In the genomic region with DNA sequence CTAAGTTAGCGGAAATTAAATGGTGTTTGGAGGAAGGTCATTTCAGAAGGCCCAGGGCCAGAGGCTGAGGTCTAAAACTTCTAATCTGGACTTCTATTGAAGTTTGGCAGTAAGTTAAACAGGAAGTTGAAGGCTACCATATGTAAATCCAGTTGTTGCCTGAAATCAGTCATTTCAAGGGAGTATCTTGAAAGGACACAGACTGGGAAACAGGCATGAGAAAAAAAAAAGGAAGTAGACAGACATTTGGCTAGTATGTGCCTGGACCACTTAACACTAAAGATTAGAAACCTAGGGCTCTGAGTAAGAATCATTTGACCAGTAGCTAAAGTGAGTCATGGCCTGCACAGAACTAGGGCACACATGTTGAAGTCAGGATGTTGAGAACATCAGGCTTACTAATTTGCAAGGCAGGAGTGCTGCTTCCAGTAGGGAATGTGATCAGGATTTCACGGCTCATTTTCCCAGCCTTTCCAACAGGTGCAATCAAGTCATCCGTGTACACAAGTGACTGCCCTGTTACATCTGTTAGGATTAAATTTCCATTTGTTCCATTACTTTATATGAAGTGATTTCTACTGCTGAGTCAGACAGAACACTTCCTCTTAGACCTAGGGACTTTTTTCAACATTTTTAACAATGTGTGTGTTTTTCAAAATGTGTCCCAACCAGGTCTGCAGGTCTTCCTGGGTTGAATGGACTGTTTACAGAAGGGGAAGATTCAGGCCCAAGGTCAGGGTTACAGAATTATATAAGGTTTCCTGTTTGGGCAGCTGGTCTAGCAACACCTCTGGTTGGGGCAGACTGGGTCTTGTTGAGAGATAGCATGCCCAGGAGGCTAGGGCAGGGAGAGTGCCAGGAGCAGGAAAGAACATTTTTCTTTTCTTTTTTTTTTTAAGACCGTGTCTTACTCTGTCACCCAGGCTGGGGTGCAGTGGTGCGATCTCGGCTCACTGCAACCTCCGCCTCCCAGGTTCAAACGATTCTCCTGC, we compare ENCODE assay signal across 9 cellular contexts.
DNase-seq lines count a peak whose midpoint lies in the region; ATAC-seq, FAIRE-seq and TF ChIP-seq lines count a peak whose summit lies in the region.
"Had no signal": no experiment of that assay in that cellular context is flagged by ENCODE, and none has a peak within 500 bp of the region (broad histone marks: within the 10 kb centered on the region; RNA-seq: fewer than 3 reads in every experiment).

No MANE protein-coding gene starts in this region.

- H3K9me1 ChIP-seq in K562 (ENCODE audit: control insufficient read depth, insufficient read depth, low read length) = no peaks in the 10 kb centered on the region

- H3K9me3 ChIP-seq in HUES48 (ENCODE audit: control insufficient read depth, insufficient read depth, low read length) (no peaks in the 10 kb centered on the region), K562 (replicated peaks; ENCODE audit: control insufficient read depth, insufficient read depth, low read depth, low read length) (no peaks in the 10 kb centered on the region), iPS-20b (ENCODE audit: insufficient read depth, low read depth, low read length) (no peaks in the 10 kb centered on the region), skeletal muscle tissue (ENCODE audit: control insufficient read depth in 3 of 3, low read length in 3 of 3) (no peaks in the 10 kb centered on the region)

- peaks cover 48% of the 10 kb centered on the region for H3K79me2 ChIP-seq in K562 (ENCODE audit: control insufficient read depth, insufficient read depth, low read length)

- H2AFZ ChIP-seq in K562 (ENCODE audit: low read depth, low read length) = peak overlapping the region; percentile 74

- no peak for TF ChIP-seq CTCF in K562 (IDR thresholded peaks at IDR 0.05 in 2 of 3, conservative IDR thresholded peaks at IDR 0.05 in 1 of 3; ENCODE audit: insufficient read depth in 2 of 3, low read depth in 1 of 3, low read length in 3 of 3)

- TF ChIP-seq POLR2A in K562 (conservative IDR thresholded peaks at IDR 0.05) = no peak

- H3K36me3 ChIP-seq in HUES48 (ENCODE audit: control insufficient read depth, insufficient read depth, low read length) = no peaks in the 10 kb centered on the region
- peaks cover 3% of the 10 kb centered on the region; the same call in 2 of the 3 replicates for H3K36me3 ChIP-seq in K562 (ENCODE audit: control insufficient read depth, insufficient read depth, low read length)
- no peaks in the 10 kb centered on the region for H3K36me3 ChIP-seq in iPS-20b (ENCODE audit: insufficient read depth, low read depth, low read length)
- H3K36me3 ChIP-seq in skeletal muscle tissue (ENCODE audit: control insufficient read depth in 3 of 3, insufficient read depth in 3 of 3, low read length in 3 of 3) = no peaks in the 10 kb centered on the region

- H3K4me2 ChIP-seq in K562 (ENCODE audit: insufficient read depth, low read length) = peak overlapping the region; percentile 91

- in situ Hi-C loops in K562 (cut with MboI) = loop anchor here (5.0 kb wide), 1 partner anchor 143 kb away; the partner anchor contains the start of gene TGIF1

- intact Hi-C loops in K562 (cut with micrococcal nuclease) = loop anchor here (1.0 to 2.0 kb wide), 4 partner anchors 8 to 145 kb away; partner anchors contain the start of gene TGIF1

- CTCF ChIA-PET in K562 (lab: Yijun Ruan, JAX; ENCODE audit: low intra/inter-chr PET ratio) = interaction anchor here (0.7 to 2.3 kb wide), 4 partner anchors 70 to 314 kb away, joined by 3 to 16 read pairs (median 8); no protein-coding TSS in a partner anchor

- TF ChIP-seq RAD21 in K562 (CRISPR knock-in tag; conservative IDR thresholded peaks at IDR 0.05 in 1 of 2, IDR thresholded peaks at IDR 0.05 in 1 of 2) = no peak; a peak in 4 of 4 replicates

- 15% methylated on average over 8 of the region's 8 CpGs for WGBS in K562 (ENCODE audit: insufficient coverage, low coverage, missing lambda C conversion rate)

- POLR2A ChIA-PET in K562 (lab: Yijun Ruan, JAX) = interaction anchor here (0.6 to 4.3 kb wide), 21 partner anchors 8 to 483 kb away, joined by 3 to 76 read pairs (median 8); no protein-coding TSS in a partner anchor

- peaks cover 22% of the 10 kb centered on the region for H3K27me3 ChIP-seq in HUES48 (ENCODE audit: control insufficient read depth, insufficient read depth, low read length)
- no peaks in the 10 kb centered on the region for H3K27me3 ChIP-seq in K562 (ENCODE audit: control insufficient read depth in 2 of 2, insufficient read depth in 2 of 2, low read length in 2 of 2)
- H3K27me3 ChIP-seq in iPS-20b (ENCODE audit: insufficient read depth, low read length) = peaks cover 22% of the 10 kb centered on the region
- no peaks in the 10 kb centered on the region for H3K27me3 ChIP-seq in skeletal muscle tissue (ENCODE audit: control insufficient read depth in 3 of 3, insufficient read depth in 3 of 3, low read length in 3 of 3)

- H3K9ac ChIP-seq in HUES48 (ENCODE audit: low read depth, low read length) (no peak overlapping the region), K562 (ENCODE audit: insufficient read depth in 1 of 2, low read depth in 2 of 2, low read length in 2 of 2) (peak overlapping the region; percentile 79 to 93; a peak in 3 of 4 replicates), iPS-20b (ENCODE audit: low read depth, low read length) (peak overlapping the region; percentile 73; the same call in 1 of the 2 replicates), skeletal muscle tissue (ENCODE audit: low read depth in 1 of 3, low read length in 3 of 3) (peak overlapping the region; percentile 74 to 91 (median 84))

- peak overlapping the region; percentile 97 for H3K27ac ChIP-seq in HUES48 (ENCODE audit: low read depth, low read length)
- peak overlapping the region; percentile 94 for H3K27ac ChIP-seq in K562 (ENCODE audit: extremely low read depth, low read depth, low read length)
- H3K27ac ChIP-seq in iPS-20b (ENCODE audit: low read length) = peak overlapping the region; percentile 26
- H3K27ac ChIP-seq in skeletal muscle tissue (ENCODE audit: low read depth, low read length) = peak overlapping the region; percentile 93

- H3K4me1 ChIP-seq in HUES48 (ENCODE audit: control insufficient read depth, insufficient read depth, low read length) (peaks cover 41% of the 10 kb centered on the region), K562 (replicated peaks in 1 of 2; ENCODE audit: control insufficient read depth in 2 of 2, insufficient read depth in 2 of 2, low read length in 2 of 2) (peaks cover 53 to 67% of the 10 kb centered on the region in 2 experiments), iPS-20b (ENCODE audit: insufficient read depth, low read length) (peaks cover 27% of the 10 kb centered on the region), skeletal muscle tissue (ENCODE audit: control insufficient read depth in 3 of 3, insufficient read depth in 3 of 3, low read length in 3 of 3) (peaks cover 34 to 46% (median 36%) of the 10 kb centered on the region in 3 donors)

- BruUV-seq in K562 (replicated peaks; lab: Mats Ljungman, UMichigan) = no TSS peak

- peak overlapping the region; percentile 55 for H3K4me3 ChIP-seq in HUES48 (ENCODE audit: low read depth, low read length)
- peak overlapping the region; percentile 42 for H3K4me3 ChIP-seq in K562
- peak overlapping the region; percentile 61 for H3K4me3 ChIP-seq in iPS-20b (ENCODE audit: low read length)
- peak overlapping the region; percentile 80 to 84 (median 80) for H3K4me3 ChIP-seq in skeletal muscle tissue (ENCODE audit: low read length in 3 of 3)

- TF ChIP-seq EP300 in K562 (IDR thresholded peaks at IDR 0.05; ENCODE audit: low read length) = peak; percentile 90

- ATAC-seq in GM21526 (IDR thresholded peaks at IDR 0.05; ENCODE audit: low FRiP score, unreplicated experiment) (peak; percentile 45), K562 (peak; percentile 60)

- no peaks in the 10 kb centered on the region for H4K20me1 ChIP-seq in K562 (replicated peaks; ENCODE audit: control insufficient read depth, insufficient read depth, low read length)

- DNase-seq in EL (peak; percentile 91), RPMI7951 (ENCODE audit: low read depth) (peak; percentile 92), K562 (ENCODE audit: extremely low read depth in 1 of 4, low spot score in 3 of 4) (peak in 3 of 4 experiments; percentile 24 to 86 (median 64)), epidermal melanocyte (ENCODE audit: insufficient read length, low spot score) (no peak)

- peak; percentile 74 for FAIRE-seq in K562 (lab: Jason Lieb, UNC)
- FAIRE-seq: colon had no signal

TF ChIP-seq in K562, 482 proteins besides CTCF, POLR2A, EP300 and RAD21 (continues in another document):
- TF ChIP-seq, protein P1, sequence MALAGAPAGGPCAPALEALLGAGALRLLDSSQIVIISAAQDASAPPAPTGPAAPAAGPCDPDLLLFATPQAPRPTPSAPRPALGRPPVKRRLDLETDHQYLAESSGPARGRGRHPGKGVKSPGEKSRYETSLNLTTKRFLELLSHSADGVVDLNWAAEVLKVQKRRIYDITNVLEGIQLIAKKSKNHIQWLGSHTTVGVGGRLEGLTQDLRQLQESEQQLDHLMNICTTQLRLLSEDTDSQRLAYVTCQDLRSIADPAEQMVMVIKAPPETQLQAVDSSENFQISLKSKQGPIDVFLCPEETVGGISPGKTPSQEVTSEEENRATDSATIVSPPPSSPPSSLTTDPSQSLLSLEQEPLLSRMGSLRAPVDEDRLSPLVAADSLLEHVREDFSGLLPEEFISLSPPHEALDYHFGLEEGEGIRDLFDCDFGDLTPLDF (CRISPR knock-in tag; IDR thresholded peaks at IDR 0.05) = 0 out of 2 replicates have a peak, but pooled peaks have one; percentile 28
- peak; percentile 61; the same call in 1 of the 2 replicates for TF ChIP-seq ZHX1 (conservative IDR thresholded peaks at IDR 0.05; ENCODE audit: low read length)
- 0 out of 2 replicates have a peak, but pooled peaks have one; percentile 7 for TF ChIP-seq ZNF253 (CRISPR knock-in tag; conservative IDR thresholded peaks at IDR 0.05)
- TF ChIP-seq PHF8 (IDR thresholded peaks at IDR 0.05; ENCODE audit: borderline replicate concordance, low read length) = peak; percentile 3; the same call in 1 of the 2 replicates

Comparison
In these comparisons a context has a peak if more than half of its experiments do, and no peak if none do; other contexts are left out.
1. H3K27ac ChIP-seq: peak in every context shown above with its lines; median percentile 97 in HUES48; 94 in K562; 93 in skeletal muscle tissue; 26 in iPS-20b.